1 cellular context compared by ENCODE assay signal in genomic region chr15:96421211-96421610, GRCh38.
TF ChIP-seq lines count a peak whose summit lies in the region.

No MANE protein-coding gene starts in this region.

TF ChIP-seq in K562, 482 proteins besides CTCF, POLR2A, EP300 and RAD21 (continued from another document):
- TF ChIP-seq TEAD4 (IDR thresholded peaks at IDR 0.05; ENCODE audit: low read length) = 0 out of 2 replicates have a peak, but pooled peaks have one; percentile 17
- no peak for TF ChIP-seq TEAD4 (CRISPR knock-in tag; IDR thresholded peaks at IDR 0.05; ENCODE audit: borderline replicate concordance)
- peak; percentile 8; the same call in 1 of the 2 replicates for TF ChIP-seq TAL1 (IDR thresholded peaks at IDR 0.05)
- 0 out of 2 replicates have a peak, but pooled peaks have one; percentile 28 for TF ChIP-seq STAT5A (IDR thresholded peaks at IDR 0.05; ENCODE audit: borderline replicate concordance, low read length)
- TF ChIP-seq HDAC1 (IDR thresholded peaks at IDR 0.05) = peak in 1 of 2 experiments; percentile 58; a peak in 2 of 4 replicates
- TF ChIP-seq POLR2AphosphoS5 (IDR thresholded peaks at IDR 0.05; ENCODE audit: control insufficient read depth, insufficient read depth, low read depth, low read length) = peak; percentile 32; the same call in 1 of the 2 replicates
- TF ChIP-seq GMEB1 (CRISPR knock-in tag; IDR thresholded peaks at IDR 0.05) = no peak
- TF ChIP-seq ARID1B (IDR thresholded peaks at IDR 0.05) = 0 out of 2 replicates have a peak, but pooled peaks have one; percentile 22
TF ChIP-seq in K562: peak in this region for 12.
